ENCODE assay signal across 20 cellular contexts in genomic region chr10:530717-531116, GRCh38.
A peak's percentile ranks its signal among the peaks of the same experiment; 100 is the strongest.
DNase-seq lines count a peak whose midpoint lies in the region; ATAC-seq and TF ChIP-seq lines count a peak whose summit lies in the region.
"Had no signal": no experiment of that assay in that cellular context is flagged by ENCODE, and none has a peak within 500 bp of the region (broad histone marks: within the 10 kb centered on the region; RNA-seq: fewer than 3 reads in every experiment).

No MANE protein-coding gene starts in this region.

- WGBS in neuronal stem cell (ENCODE audit: extremely low coverage in 2 of 2, insufficient read length in 2 of 2, insufficient replicate concordance in 1 of 2), 2 donors = no CpG with 5 or more reads among the region's 16 CpGs

- no peak overlapping the region for H3K23ac ChIP-seq in neuronal stem cell (ENCODE audit: low read depth, low read length, poor library complexity)

- H2BK12ac ChIP-seq in neuronal stem cell (ENCODE audit: low read length) = no peak overlapping the region

- intact Hi-C loops in Right ventricle myocardium inferior (cut with DNase I) = no loop called here

- H3K9ac ChIP-seq in BLaER1 treated with 17β-estradiol and CSF1 and Interleukin-3, amounts not matched to agents 10 nM and 100 nM = no peak overlapping the region
- H3K9ac ChIP-seq in neuronal stem cell (ENCODE audit: low read depth, low read length, poor library complexity) = no peak overlapping the region
- H3K9ac ChIP-seq: GM23248, SK-N-SH had no signal

- peak overlapping the region; percentile 46 for H3K18ac ChIP-seq in neuronal stem cell (ENCODE audit: low read length)

- H2BK15ac ChIP-seq in neuronal stem cell (ENCODE audit: low read length) = no peak overlapping the region

- H3K27me3 ChIP-seq in BLaER1 treated with 17β-estradiol and CSF1 and Interleukin-3, amounts not matched to agents 10 nM and 100 nM = peaks cover 0 to 48% (median 4%) of the 10 kb centered on the region in 11 experiments; a peak in 10 of 22 replicates
- H3K27me3 ChIP-seq in DOHH2 (ENCODE audit: control insufficient read depth, low read length) = no peaks in the 10 kb centered on the region
- H3K27me3 ChIP-seq in brain microvascular endothelial cell (replicated peaks) = no peaks in the 10 kb centered on the region
- H3K27me3 ChIP-seq in neuronal stem cell (ENCODE audit: control insufficient read depth in 3 of 3, insufficient read depth in 3 of 3, low read depth in 1 of 3, low read length in 3 of 3) = no peaks in the 10 kb centered on the region
- H3K27me3 ChIP-seq: BE2C, Peyer's patch had no signal

- peaks cover 0 to 100% (median 68%) of the 10 kb centered on the region in 11 experiments; a peak in 16 of 22 replicates for H4K20me1 ChIP-seq in BLaER1 treated with 17β-estradiol and CSF1 and Interleukin-3, amounts not matched to agents 10 nM and 100 nM
- H4K20me1 ChIP-seq in DOHH2 (ENCODE audit: control insufficient read depth, insufficient read depth, low read depth, low read length) = no peaks in the 10 kb centered on the region

- no peaks in the 10 kb centered on the region for H3K9me3 ChIP-seq in BLaER1 treated with 17β-estradiol and CSF1 and Interleukin-3, amounts not matched to agents 10 nM and 100 nM (replicated peaks in 1 of 11)
- no peaks in the 10 kb centered on the region for H3K9me3 ChIP-seq in DOHH2 (ENCODE audit: control insufficient read depth, insufficient read depth, low read length)
- H3K9me3 ChIP-seq in neuronal stem cell (replicated peaks in 1 of 2; ENCODE audit: control insufficient read depth in 2 of 2, insufficient read depth in 1 of 2, low read depth in 1 of 2, low read length in 2 of 2) = no peaks in the 10 kb centered on the region
- H3K9me3 ChIP-seq: BE2C, Peyer's patch, SK-N-SH had no signal

- no peak overlapping the region for H3K4ac ChIP-seq in neuronal stem cell (ENCODE audit: low read length)

- no peaks in the 10 kb centered on the region for H3K9me2 ChIP-seq in DOHH2 (replicated peaks; ENCODE audit: control insufficient read depth, low read length)
- H3K9me2 ChIP-seq: SK-N-SH had no signal

- H3K4me1 ChIP-seq in BLaER1 treated with 17β-estradiol and CSF1 and Interleukin-3, amounts not matched to agents 10 nM and 100 nM = peaks cover 14 to 79% (median 44%) of the 10 kb centered on the region in 10 experiments; a peak in 19 of 20 replicates
- H3K4me1 ChIP-seq in DOHH2 (ENCODE audit: control insufficient read depth, low read length) = peaks cover 57% of the 10 kb centered on the region
- peaks cover 0 to 4% of the 10 kb centered on the region in 2 donors for H3K4me1 ChIP-seq in neuronal stem cell (ENCODE audit: control insufficient read depth in 2 of 2, insufficient read depth in 1 of 2, low read depth in 1 of 2, low read length in 2 of 2)
- H3K4me1 ChIP-seq: BE2C, Peyer's patch had no signal

- H3F3A ChIP-seq in DOHH2 (ENCODE audit: control insufficient read depth, insufficient read depth) = no peaks in the 10 kb centered on the region

- no peak overlapping the region for H4K91ac ChIP-seq in neuronal stem cell (ENCODE audit: low read depth, low read length, poor library complexity)

- H2BK120ac ChIP-seq in neuronal stem cell (ENCODE audit: low read depth, low read length) = no peak overlapping the region

- H3K27ac ChIP-seq in BLaER1 treated with 17β-estradiol and CSF1 and Interleukin-3, amounts not matched to agents 10 nM and 100 nM = no peak overlapping the region
- H3K27ac ChIP-seq in DOHH2 (ENCODE audit: low read depth, low read length) (no peak overlapping the region), brain microvascular endothelial cell (no peak overlapping the region), neuronal stem cell (replicated peaks; ENCODE audit: low read length) (no peak overlapping the region)
- H3K27ac ChIP-seq: GM23248, Peyer's patch had no signal

- H2BK5ac ChIP-seq in neuronal stem cell (ENCODE audit: low read length) = no peak overlapping the region

- in situ Hi-C loops in brain microvascular endothelial cell (cut with HindIII; ENCODE audit: low pct_ligation_motif_present, low sequenced_read_pairs) = no loop called here

- no peak overlapping the region for H3K4me3 ChIP-seq in BLaER1 treated with 17β-estradiol and CSF1 and Interleukin-3, amounts not matched to agents 10 nM and 100 nM
- H3K4me3 ChIP-seq in DOHH2 (ENCODE audit: low read length) (no peak overlapping the region), brain microvascular endothelial cell (ENCODE audit: low read depth, low read length) (no peak overlapping the region), neuronal stem cell (ENCODE audit: low read length in 2 of 2) (no peak overlapping the region)
- H3K4me3 ChIP-seq: GM23248, K562, Peyer's patch had no signal

- ATAC-seq in HG03108 (IDR thresholded peaks at IDR 0.05; ENCODE audit: unreplicated experiment) (no peak), HG03354 (IDR thresholded peaks at IDR 0.05; ENCODE audit: poor library complexity, severe bottlenecking, unreplicated experiment) (no peak), Right ventricle myocardium inferior (no peak)
- ATAC-seq: CD8-positive, alpha-beta T cell; HCT116; K562 had no signal

- H3K4me2 ChIP-seq in BLaER1 treated with 17β-estradiol and CSF1 and Interleukin-3, amounts not matched to agents 10 nM and 100 nM = peak overlapping the region in 9 of 11 experiments; percentile 38 to 95 (median 80); a peak in 17 of 22 replicates
- no peak overlapping the region for H3K4me2 ChIP-seq in DOHH2 (ENCODE audit: low read length)
- H3K4me2 ChIP-seq in neuronal stem cell (ENCODE audit: insufficient read depth, low read length, poor library complexity, severe bottlenecking) = no peak overlapping the region
- H3K4me2 ChIP-seq: SK-N-SH had no signal

- TF ChIP-seq CTCF in DOHH2 (IDR thresholded peaks at IDR 0.05; ENCODE audit: low read depth, low read length, poor library complexity, severe bottlenecking) = peak; percentile 25
- TF ChIP-seq CTCF in brain microvascular endothelial cell (IDR thresholded peaks at IDR 0.05; ENCODE audit: low read depth, low read length, missing control alignments) = peak; percentile 12

- no peaks in the 10 kb centered on the region; a peak in 1 of 22 replicates for H3K36me3 ChIP-seq in BLaER1 treated with 17β-estradiol and CSF1 and Interleukin-3, amounts not matched to agents 10 nM and 100 nM
- H3K36me3 ChIP-seq in DOHH2 (ENCODE audit: control insufficient read depth, low read length) (no peaks in the 10 kb centered on the region), brain microvascular endothelial cell (replicated peaks) (no peaks in the 10 kb centered on the region), neuronal stem cell (replicated peaks in 1 of 2; ENCODE audit: control insufficient read depth in 2 of 2, insufficient read depth in 2 of 2, low read length in 2 of 2) (no peaks in the 10 kb centered on the region)
- H3K36me3 ChIP-seq: BE2C, Peyer's patch had no signal

- H3K79me2 ChIP-seq in DOHH2 (ENCODE audit: control insufficient read depth, low read length) = peaks cover 3% of the 10 kb centered on the region; the same call in 1 of the 2 replicates

- H4K8ac ChIP-seq in neuronal stem cell (ENCODE audit: low read depth, low read length) = no peak overlapping the region

- no peak overlapping the region for H3K14ac ChIP-seq in neuronal stem cell (ENCODE audit: low read length)

- no peak overlapping the region for H2AFZ ChIP-seq in neuronal stem cell (ENCODE audit: low read length)
- H2AFZ ChIP-seq: GM23248 had no signal

- H2AK5ac ChIP-seq in neuronal stem cell (ENCODE audit: low read depth, low read length) = no peak overlapping the region

- DNase-seq in brain microvascular endothelial cell (no peak), neuronal stem cell (ENCODE audit: low spot score) (no peak), Right ventricle myocardium inferior (ENCODE audit: missing footprints) (no peak)
- DNase-seq: BE2C; CD8-positive, alpha-beta T cell; DMS79 treated with DMSO at 0.1 percent for 48 hours; GM23248; MV-4-11; NCI-H2107; NCI-H2227 treated with DMSO at 0.1 percent for 48 hours; NCI-H524; SHP77; SK-N-SH had no signal

- peaks cover 16% of the 10 kb centered on the region for H3K79me1 ChIP-seq in neuronal stem cell (ENCODE audit: low read depth, low read length)

Comparison
In these comparisons a context has a peak if more than half of its experiments do, and no peak if none do; other contexts are left out.
1. H3K4me2 ChIP-seq: peak in BLaER1 treated with 17β-estradiol and CSF1 and Interleukin-3, amounts not matched to agents 10 nM and 100 nM (9 of 11); none in DOHH2 (single experiment) and neuronal stem cell (single experiment).